Comparison of ENCODE assay signal across 1 cellular context in the genomic region with DNA sequence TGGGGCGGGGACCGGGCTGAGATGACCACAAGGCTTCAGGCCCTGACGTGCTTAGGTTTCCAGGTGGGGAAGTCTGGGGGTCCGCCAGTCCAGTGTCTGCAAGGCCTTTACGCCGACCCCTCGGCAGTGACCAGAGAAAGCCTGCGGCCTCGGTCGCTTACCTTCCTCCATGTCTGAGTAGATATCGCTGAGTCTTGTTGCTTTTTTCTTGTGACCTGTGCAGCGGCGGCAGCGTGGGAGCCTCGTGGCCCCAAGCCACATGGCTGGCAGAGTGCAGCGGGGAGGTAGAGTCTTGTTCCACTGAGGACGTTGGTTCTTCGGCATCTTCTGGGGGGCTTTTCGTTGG.
TF ChIP-seq lines count a peak whose summit lies in the region.

No MANE protein-coding gene starts in this region.

TF ChIP-seq in HCT116, 20 proteins besides CTCF, POLR2A, EP300 and RAD21 (continued from another document):
- TF ChIP-seq ZNF274 (IDR thresholded peaks at IDR 0.05; ENCODE audit: low read depth, low read length) = no peak
TF ChIP-seq in HCT116: peak in this region for 1.
